ENCODE assay signal across 1 cellular context in genomic region chr22:40346178-40347064, GRCh38.
TF ChIP-seq lines count a peak whose summit lies in the region.

Gene ADSL, plus strand, starts transcription at chr22:40346500. Its CDS starts 59 bp downstream, at chr22:40346559.

TF ChIP-seq in K562, 482 proteins besides CTCF, POLR2A, EP300 and RAD21 (continued from another document and continues in another):
- TF ChIP-seq MXD1 (CRISPR knock-in tag; IDR thresholded peaks at IDR 0.05; ENCODE audit: borderline replicate concordance, poor library complexity, severe bottlenecking) (peak; percentile 74), HDAC1 (IDR thresholded peaks at IDR 0.05) (peak; percentile 45 to 95; a peak in 3 of 4 replicates), ZBTB11 (CRISPR knock-in tag; IDR thresholded peaks at IDR 0.05) (peak in 2 of 3 experiments; percentile 37 to 92; a peak in 2 of 6 replicates), SOX6 (IDR thresholded peaks at IDR 0.05) (peak; percentile 29; the same call in 1 of the 2 replicates), ZNF639 (CRISPR knock-in tag; conservative IDR thresholded peaks at IDR 0.05 in 1 of 2, IDR thresholded peaks at IDR 0.05 in 1 of 2) (peak in 1 of 2 experiments; percentile 43; a peak in 1 of 4 replicates), SAP30 (IDR thresholded peaks at IDR 0.05; ENCODE audit: borderline replicate concordance, insufficient read depth, low read depth, low read length, poor library complexity, severe bottlenecking) (peak; percentile 71), POLR2AphosphoS5 (IDR thresholded peaks at IDR 0.05; ENCODE audit: control insufficient read depth, insufficient read depth, low read depth, low read length) (0 out of 2 replicates have a peak, but pooled peaks have one; percentile 46), BMI1 (IDR thresholded peaks at IDR 0.05; ENCODE audit: low read length) (no peak), ATF7 (IDR thresholded peaks at IDR 0.05) (peak; percentile 93), BHLHE40 (IDR thresholded peaks at IDR 0.05; ENCODE audit: low read length) (peak; percentile 98), HLTF (IDR thresholded peaks at IDR 0.05) (0 out of 2 replicates have a peak, but pooled peaks have one; percentile 50), ZNF124 (CRISPR knock-in tag; IDR thresholded peaks at IDR 0.05) (no peak), TAF15 (IDR thresholded peaks at IDR 0.05; ENCODE audit: low read depth, low read length) (no peak), RERE (CRISPR knock-in tag; IDR thresholded peaks at IDR 0.05; ENCODE audit: borderline replicate concordance) (no peak), CBX3 (IDR thresholded peaks at IDR 0.05; ENCODE audit: borderline replicate concordance in 1 of 2, low read length in 2 of 2) (no peak), MTA3 (IDR thresholded peaks at IDR 0.05; ENCODE audit: borderline replicate concordance) (peak; percentile 33; the same call in 1 of the 2 replicates), POLR2H (tag; IDR thresholded peaks at IDR 0.05; ENCODE audit: low read depth) (peak; percentile 78), ATF1 (CRISPR knock-in tag; IDR thresholded peaks at IDR 0.05) (no peak), ATF1 (tag; IDR thresholded peaks at IDR 0.05) (0 out of 2 replicates have a peak, but pooled peaks have one; percentile 20), ZNF121 (CRISPR knock-in tag; conservative IDR thresholded peaks at IDR 0.05) (peak; percentile 81), MNT (conservative IDR thresholded peaks at IDR 0.05) (peak; percentile 98), E2F6 (IDR thresholded peaks at IDR 0.05; ENCODE audit: borderline replicate concordance in 1 of 2, extremely low read depth in 1 of 2, insufficient read depth in 1 of 2, insufficient read length in 1 of 2, low read depth in 1 of 2, low read length in 1 of 2, poor library complexity in 1 of 2, severe bottlenecking in 1 of 2) (peak; percentile 42 to 45), ETV1 (tag; conservative IDR thresholded peaks at IDR 0.05; ENCODE audit: low read depth) (peak; percentile 59), ZNF583 (CRISPR knock-in tag; IDR thresholded peaks at IDR 0.05) (0 out of 2 replicates have a peak, but pooled peaks have one; percentile 8), C11orf30 (IDR thresholded peaks at IDR 0.05; ENCODE audit: low read depth) (peak; percentile 73), MLLT1 (IDR thresholded peaks at IDR 0.05) (peak in 1 of 2 experiments; percentile 95; a peak in 2 of 4 replicates), NFIC (IDR thresholded peaks at IDR 0.05) (peak; percentile 56; the same call in 1 of the 2 replicates), KLF1 (tag; IDR thresholded peaks at IDR 0.05) (0 out of 2 replicates have a peak, but pooled peaks have one; percentile 15), SMARCE1 (IDR thresholded peaks at IDR 0.05) (0 out of 2 replicates have a peak, but pooled peaks have one; percentile 15), RBM22 (IDR thresholded peaks at IDR 0.05; ENCODE audit: low read depth, low read length, poor library complexity, severe bottlenecking) (no peak), CBFA2T2 (conservative IDR thresholded peaks at IDR 0.05) (no peak), NR2C2 (CRISPR knock-in tag; IDR thresholded peaks at IDR 0.05) (no peak), NR2C2 (tag; IDR thresholded peaks at IDR 0.05) (peak; percentile 92), YY1 (IDR thresholded peaks at IDR 0.05; ENCODE audit: borderline replicate concordance in 1 of 3, control insufficient read depth in 1 of 3, extremely low read depth in 1 of 3, insufficient read depth in 3 of 3, insufficient read length in 1 of 3, insufficient replicate concordance in 2 of 3, low read depth in 1 of 3, low read length in 2 of 3) (peak in 2 of 3 experiments; percentile 72 to 73), MYC (IDR thresholded peaks at IDR 0.05; ENCODE audit: low read depth, low read length) (peak; percentile 83), MYC (CRISPR knock-in tag; IDR thresholded peaks at IDR 0.05; ENCODE audit: borderline replicate concordance, low read depth) (no peak), PKNOX1 (IDR thresholded peaks at IDR 0.05) (peak; percentile 68), RNF2 (IDR thresholded peaks at IDR 0.05) (0 out of 2 replicates have a peak, but pooled peaks have one; percentile 44), MEIS2 (IDR thresholded peaks at IDR 0.05; ENCODE audit: partially characterized antibody) (peak; percentile 71), FOXP1 (CRISPR knock-in tag; IDR thresholded peaks at IDR 0.05) (peak; percentile 75; the same call in 1 of the 2 replicates), XRCC4 (IDR thresholded peaks at IDR 0.05; ENCODE audit: extremely low read depth, insufficient read depth, insufficient read length) (no peak), POLR3A (IDR thresholded peaks at IDR 0.05; ENCODE audit: borderline replicate concordance, extremely low read depth, insufficient read depth, insufficient read length) (no peak), ARID3A (IDR thresholded peaks at IDR 0.05; ENCODE audit: borderline replicate concordance, low read depth, low read length) (no peak), HNRNPLL (IDR thresholded peaks at IDR 0.05; ENCODE audit: low read depth, low read length, poor library complexity, severe bottlenecking) (peak; percentile 74), KLF13 (tag; IDR thresholded peaks at IDR 0.05; ENCODE audit: borderline replicate concordance, low read depth) (no peak), GATA2 (CRISPR knock-in tag; IDR thresholded peaks at IDR 0.05) (no peak), KHSRP (IDR thresholded peaks at IDR 0.05) (no peak)
